Comparison of ENCODE assay signal across 2 cellular contexts in genomic region chr4:17232575-17233253, GRCh38.
TF ChIP-seq lines count a peak whose summit lies in the region.

No MANE protein-coding gene starts in this region.

TF ChIP-seq in liver, 16 proteins besides CTCF, POLR2A, EP300 and RAD21 (continued from another document):
- TF ChIP-seq REST (IDR thresholded peaks at IDR 0.05) (no peak), HNF4A (conservative IDR thresholded peaks at IDR 0.05) (no peak), NR2F2 (IDR thresholded peaks at IDR 0.05) (peak; percentile 39), SP1 (IDR thresholded peaks at IDR 0.05) (peak; percentile 60), YY1 (IDR thresholded peaks at IDR 0.05) (no peak), MAX (IDR thresholded peaks at IDR 0.05) (no peak), FOXA1 (IDR thresholded peaks at IDR 0.05) (no peak), JUND (IDR thresholded peaks at IDR 0.05) (no peak), RXRA (IDR thresholded peaks at IDR 0.05) (peak in 1 of 2 donors; percentile 25), GABPA (IDR thresholded peaks at IDR 0.05 in 1 of 2, conservative IDR thresholded peaks at IDR 0.05 in 1 of 2) (no peak)
TF ChIP-seq in liver: peak in this region for 3.

TF ChIP-seq in HepG2, 621 proteins besides CTCF, POLR2A, EP300 and RAD21 (continued from another document):
- TF ChIP-seq KIAA2018 (CRISPR knock-in tag; IDR thresholded peaks at IDR 0.05; ENCODE audit: borderline replicate concordance): no peak
- no peak for TF ChIP-seq CCAR2 (optimal IDR thresholded peaks at IDR 0.05; ENCODE audit: low read depth, low read length)
- no peak for TF ChIP-seq ZNF782 (CRISPR knock-in tag; IDR thresholded peaks at IDR 0.05; ENCODE audit: borderline replicate concordance)
- no peak for TF ChIP-seq ZNF503 (CRISPR knock-in tag; IDR thresholded peaks at IDR 0.05)
- no peak for TF ChIP-seq ZNF780A (CRISPR knock-in tag; IDR thresholded peaks at IDR 0.05)
- no peak for TF ChIP-seq ZNF687 (CRISPR knock-in tag; IDR thresholded peaks at IDR 0.05)
- no peak for TF ChIP-seq REXO4 (CRISPR knock-in tag; IDR thresholded peaks at IDR 0.05; ENCODE audit: borderline replicate concordance)
- TF ChIP-seq GATA4 (IDR thresholded peaks at IDR 0.05; ENCODE audit: borderline replicate concordance, low read depth): no peak
- no peak for TF ChIP-seq HES4 (CRISPR knock-in tag; IDR thresholded peaks at IDR 0.05; ENCODE audit: borderline replicate concordance)
- TF ChIP-seq ZNF430 (CRISPR knock-in tag; IDR thresholded peaks at IDR 0.05): no peak
- no peak for TF ChIP-seq PHF21A (CRISPR knock-in tag; IDR thresholded peaks at IDR 0.05)
- no peak for TF ChIP-seq ZNF3 (CRISPR knock-in tag; IDR thresholded peaks at IDR 0.05)
- no peak for TF ChIP-seq ZNF281 (CRISPR knock-in tag; IDR thresholded peaks at IDR 0.05; ENCODE audit: borderline replicate concordance)
